1 cellular context compared by ENCODE assay signal in the genomic region with DNA sequence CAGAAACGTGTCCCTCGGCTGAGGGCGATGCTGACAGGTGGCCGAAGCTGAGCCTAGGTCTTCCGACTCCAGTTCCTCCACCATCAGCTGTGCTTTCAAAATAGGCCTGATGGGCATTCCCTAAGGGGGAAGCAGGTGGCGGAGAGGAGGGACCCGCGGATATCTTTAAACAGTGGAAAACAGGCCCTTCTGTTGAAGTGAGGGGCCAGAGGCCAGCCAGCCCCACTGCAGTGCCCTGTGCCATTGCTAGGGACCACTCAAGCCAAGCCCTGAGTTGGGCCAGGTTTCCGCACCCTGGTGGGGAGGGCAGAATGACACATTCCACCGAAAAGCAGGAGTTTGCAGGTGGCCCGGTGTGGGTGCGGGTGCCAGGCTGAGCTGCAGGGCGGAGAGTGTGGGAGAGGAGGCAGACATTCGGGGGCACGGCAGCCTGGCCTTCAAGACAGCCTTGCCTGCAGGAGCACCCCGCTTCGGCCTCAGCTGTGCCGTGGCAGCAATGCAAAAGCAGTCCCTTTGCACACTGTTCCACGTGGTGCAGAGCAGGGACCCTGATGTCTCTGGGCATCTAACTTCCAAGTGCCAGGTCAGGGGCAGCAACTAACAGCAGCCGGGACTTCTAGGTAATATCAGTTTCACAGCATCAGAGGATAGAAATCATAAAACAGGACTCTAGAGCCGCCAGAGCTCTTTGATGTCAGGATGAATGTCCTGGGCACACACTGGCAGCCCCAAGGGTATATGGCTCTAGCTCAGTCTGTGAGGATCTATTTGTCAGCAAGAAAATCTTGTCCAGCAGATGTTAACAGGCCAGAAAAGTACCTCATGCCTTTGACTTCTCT.
TF ChIP-seq lines count a peak whose summit lies in the region.

No MANE protein-coding gene starts in this region.

TF ChIP-seq in endothelial cell of umbilical vein, 7 proteins besides CTCF, POLR2A, EP300 and RAD21:
- TF ChIP-seq POLR2AphosphoS5 (IDR thresholded peaks at IDR 0.05; ENCODE audit: insufficient read depth, low read depth, low read length) (peak; percentile 40), GATA2 (IDR thresholded peaks at IDR 0.05; ENCODE audit: insufficient read depth, insufficient read length, low read depth, low read length) (no peak)
